ENCODE assay signal across 15 cellular contexts in genomic region chr1:9350011-9350907, GRCh38. TPM values are rescaled to one million over a fixed set of nuclear protein-coding genes. Genes with fewer than 3 reads are reported as not detected.
DNase-seq lines count a peak whose midpoint lies in the region; TF ChIP-seq lines count a peak whose summit lies in the region.
"Had no signal": no experiment of that assay in that cellular context is flagged by ENCODE, and none has a peak within 500 bp of the region (broad histone marks: within the 10 kb centered on the region; RNA-seq: fewer than 3 reads in every experiment).

No MANE protein-coding gene starts in this region.

- H3K27me3 ChIP-seq in BJ (ENCODE audit: control insufficient read depth, insufficient read depth, low read length) (no peaks in the 10 kb centered on the region), SJCRH30 (peaks cover 37% of the 10 kb centered on the region)
- H3K27me3 ChIP-seq: BLaER1 had no signal

- TF ChIP-seq CTCF in BJ (IDR thresholded peaks at IDR 0.05; ENCODE audit: insufficient read depth, low read depth, low read length) (no peak), osteocyte (IDR thresholded peaks at IDR 0.05) (no peak)

- peaks cover 9% of the 10 kb centered on the region for H3K4me1 ChIP-seq in SJCRH30

- no peak overlapping the region for H3K4me3 Mint-ChIP-seq in osteocyte (ENCODE audit: unreplicated experiment)
- H3K4me3 Mint-ChIP-seq: activated CD4-positive, alpha-beta T cell treated with anti-CD3 and anti-CD28 coated beads for 36 hours; dendritic cell treated with granulocyte-macrophage colony-stimulating factor and Interleukin-4, amounts not matched to agents 40 ng/mL and 50 ng/mL, for 4 days; stimulated activated naive CD8-positive, alpha-beta T cell treated with anti-CD3 and anti-CD28 coated beads, Interleukin-15, Interleukin-2, amounts not matched to agents 100 ng/mL and 50 ng/mL, for 24 hours had no signal

- H3K4me3 ChIP-seq in BJ (ENCODE audit: low read depth, low read length) (no peak overlapping the region), SJCRH30 (no peak overlapping the region)
- H3K4me3 ChIP-seq: BLaER1 had no signal

- POLR2A ChIA-PET in BJ (lab: Charles Lee), result no interaction called here

- DNase-seq in BJ (ENCODE audit: low read depth) (peak; percentile 22), SJCRH30 (peak; percentile 63 to 65), fibroblast of peridontal ligament (ENCODE audit: extremely low read depth) (peak; percentile 35), osteocyte (ENCODE audit: extremely low spot score, unreplicated experiment) (no peak), COR-L47 (lab: John Stamatoyannopoulos, UW) (no peak), SHP77 treated with DMSO at 0.1 percent for 48 hours (lab: John Stamatoyannopoulos, UW) (no peak), NCI-H510A treated with DMSO at 0.1 percent for 48 hours (lab: John Stamatoyannopoulos, UW) (no peak)
- DNase-seq in stimulated activated CD8-positive, alpha-beta memory T cell treated with anti-CD3 and anti-CD28 coated beads, Interleukin-4, amount 100 ng/mL, for 48 hours, result no peak
- DNase-seq: activated CD4-positive, alpha-beta T cell treated with anti-CD3 and anti-CD28 coated beads for 36 hours; activated gamma-delta T cell; NCI-H1092 treated with DMSO at 0.1 percent for 48 hours; NCI-H69 had no signal

- no peaks in the 10 kb centered on the region for H3K27me3 Mint-ChIP-seq in osteocyte (ENCODE audit: unreplicated experiment)
- H3K27me3 Mint-ChIP-seq: activated CD4-positive, alpha-beta T cell treated with anti-CD3 and anti-CD28 coated beads for 36 hours; stimulated activated naive CD8-positive, alpha-beta T cell treated with anti-CD3 and anti-CD28 coated beads, Interleukin-15, Interleukin-2, amounts not matched to agents 100 ng/mL and 50 ng/mL, for 24 hours had no signal

- no peaks in the 10 kb centered on the region for H3K9me3 ChIP-seq in SJCRH30 (replicated peaks)
- H3K9me3 ChIP-seq: BLaER1 had no signal

- CTCF ChIA-PET in BJ (lab: Yijun Ruan, JAX), result interaction anchor here (1.1 to 1.4 kb wide), 2 partner anchors 60 to 83 kb away, joined by 3 read pairs; no protein-coding TSS in a partner anchor

- no peak overlapping the region for H3K27ac ChIP-seq in SJCRH30
- H3K27ac ChIP-seq: BLaER1 had no signal

- H3K9me3 Mint-ChIP-seq in osteocyte (ENCODE audit: unreplicated experiment), result no peaks in the 10 kb centered on the region
- H3K9me3 Mint-ChIP-seq: dendritic cell treated with granulocyte-macrophage colony-stimulating factor and Interleukin-4, amounts not matched to agents 40 ng/mL and 50 ng/mL, for 4 days; stimulated activated naive CD8-positive, alpha-beta T cell treated with anti-CD3 and anti-CD28 coated beads, Interleukin-15, Interleukin-2, amounts not matched to agents 100 ng/mL and 50 ng/mL, for 24 hours had no signal

- peaks cover 4% of the 10 kb centered on the region for H3K36me3 Mint-ChIP-seq in osteocyte (ENCODE audit: unreplicated experiment)

- peaks cover 51% of the 10 kb centered on the region for H3K4me1 Mint-ChIP-seq in osteocyte (ENCODE audit: unreplicated experiment)

- peaks cover 2% of the 10 kb centered on the region; the same call in 1 of the 2 replicates for H3K36me3 ChIP-seq in BJ (ENCODE audit: control insufficient read depth, insufficient read depth, low read length)
- no peaks in the 10 kb centered on the region for H3K36me3 ChIP-seq in SJCRH30

- H3K27ac Mint-ChIP-seq in osteocyte (ENCODE audit: unreplicated experiment), result peak overlapping the region; percentile 56
- H3K27ac Mint-ChIP-seq: activated CD4-positive, alpha-beta T cell treated with anti-CD3 and anti-CD28 coated beads for 36 hours; dendritic cell treated with granulocyte-macrophage colony-stimulating factor and Interleukin-4, amounts not matched to agents 40 ng/mL and 50 ng/mL, for 4 days; stimulated activated naive CD8-positive, alpha-beta T cell treated with anti-CD3 and anti-CD28 coated beads, Interleukin-15, Interleukin-2, amounts not matched to agents 100 ng/mL and 50 ng/mL, for 24 hours had no signal

RNA-seq across cellular contexts. Expression of gene SPSB1, which starts 57.6 kb away (rescaled TPM):
- polyA plus RNA-seq in BJ (2011; rRNA removed), result 15.1 and 19.8 TPM in 2 replicates
- polyA minus RNA-seq in BJ (2011; rRNA and poly(A)+ RNA removed), result 13.8 and 22.4 TPM in 2 replicates
- total RNA-seq in SJCRH30 (2014; rRNA removed; shearing (Covaris generic)), result 0.20 and 0.43 TPM in 2 replicates
- total RNA-seq in osteocyte, result 52.8 and 63.2 TPM in 2 replicates

Comparison
In these comparisons a context has a peak if more than half of its experiments do, and no peak if none do; other contexts are left out.
1. DNase-seq: peak in BJ (single experiment), SJCRH30 (2 of 2) and fibroblast of peridontal ligament (single experiment); none in osteocyte (single experiment), stimulated activated CD8-positive, alpha-beta memory T cell treated with anti-CD3 and anti-CD28 coated beads, Interleukin-4, amount 100 ng/mL, for 48 hours (single experiment), COR-L47 (single experiment), SHP77 treated with DMSO at 0.1 percent for 48 hours (single experiment) and NCI-H510A treated with DMSO at 0.1 percent for 48 hours (single experiment).
2. RNA of gene SPSB1, which starts 57.6 kb away (total RNA-seq): 52.8 to 63.2 TPM in osteocyte; 0.20 to 0.43 TPM in SJCRH30; every median in the first group is over 10 times any median in the second.